Comparison of ENCODE assay signal across 23 cellular contexts in genomic region chrX:134971926-134972325, GRCh38. TPM values are rescaled to one million over a fixed set of nuclear protein-coding genes. Genes with fewer than 3 reads are reported as not detected.
"Had no signal": no experiment of that assay in that cellular context is flagged by ENCODE, and none has a peak within 500 bp of the region (broad histone marks: within the 10 kb centered on the region; RNA-seq: fewer than 3 reads in every experiment).

No MANE protein-coding gene starts in this region.

- ATAC-seq: activated T-cell treated with anti-CD3 and anti-CD28 coated beads, Interleukin-2, amount 50 U/mL, for 72 hours; heart right ventricle; left lobe of liver; lower lobe of right lung; naive thymus-derived CD4-positive, alpha-beta T cell; stimulated activated naive B cell treated with anti-CD40 and anti-IgM and Interleukin-4, amounts not matched to agents 10 μg/mL and 1 μg/mL and 100 μg/mL, for 72 hours had no signal

- H3K4me1 ChIP-seq: esophagus muscularis mucosa, heart right ventricle, lower lobe of right lung, sigmoid colon, transverse colon, uterus had no signal

- H3K36me3 ChIP-seq: esophagus muscularis mucosa, heart right ventricle, lower lobe of right lung, sigmoid colon, transverse colon, uterus had no signal

- H3K9me3 ChIP-seq: esophagus muscularis mucosa, heart right ventricle, lower lobe of right lung, sigmoid colon, transverse colon, uterus had no signal

- H3K27me3 ChIP-seq: sigmoid colon, transverse colon, uterus had no signal

- DNase-seq: activated CD4-positive, alpha-beta T cell treated with anti-CD3 and anti-CD28 coated beads for 4 hours; activated CD4-positive, alpha-beta T cell treated with anti-CD3 and anti-CD28 coated beads, Interleukin-2, amount 50 U/mL, for 48 hours; activated CD4-positive, CD25-positive, alpha-beta regulatory T cell; activated effector memory CD4-positive, alpha-beta T cell treated with Interleukin-2 at 50 U/mL for 16 hours; activated naive CD4-positive, alpha-beta T cell treated with anti-CD3 and anti-CD28 coated beads for 36 hours; activated naive CD8-positive, alpha-beta T cell treated with anti-CD3 and anti-CD28 coated beads, Interleukin-2, amount 10 ng/mL, durations not matched to agents 7 days and 5 days; activated T-cell treated with anti-CD3 and anti-CD28 coated beads, Interleukin-2, amount 50 U/mL, for 72 hours; amygdala; central memory CD4-positive, alpha-beta T cell; dermis blood vessel endothelial cell; effector CD8-positive, alpha-beta T cell; heart right ventricle; lower lobe of right lung; naive thymus-derived CD4-positive, alpha-beta T cell; retina; sigmoid colon; stimulated activated CD4-positive, alpha-beta T cell treated with anti-CD3 and anti-CD28 coated beads, Interleukin-15, amount 100 ng/mL, for 24 hours; stimulated activated naive B cell treated with anti-CD40 and anti-IgM and Interleukin-4, amounts not matched to agents 10 μg/mL and 1 μg/mL and 100 μg/mL, for 72 hours; transverse colon; uterus had no signal

- H3K4me3 ChIP-seq: esophagus muscularis mucosa, heart right ventricle, lower lobe of right lung, sigmoid colon, smooth muscle cell, transverse colon, uterus had no signal

- H3K4me2 ChIP-seq: smooth muscle cell had no signal

- H3K27ac ChIP-seq: esophagus muscularis mucosa, heart right ventricle, lower lobe of right lung, sigmoid colon, transverse colon, uterus had no signal

RNA-seq across cellular contexts. Expression of gene SMIM10, which starts 18.9 kb away (rescaled TPM):
- total RNA-seq: naive thymus-derived CD4-positive, alpha-beta T cell had no signal
- polyA plus RNA-seq: naive thymus-derived CD4-positive, alpha-beta T cell had no signal
